ENCODE assay signal across 24 cellular contexts in the genomic region with DNA sequence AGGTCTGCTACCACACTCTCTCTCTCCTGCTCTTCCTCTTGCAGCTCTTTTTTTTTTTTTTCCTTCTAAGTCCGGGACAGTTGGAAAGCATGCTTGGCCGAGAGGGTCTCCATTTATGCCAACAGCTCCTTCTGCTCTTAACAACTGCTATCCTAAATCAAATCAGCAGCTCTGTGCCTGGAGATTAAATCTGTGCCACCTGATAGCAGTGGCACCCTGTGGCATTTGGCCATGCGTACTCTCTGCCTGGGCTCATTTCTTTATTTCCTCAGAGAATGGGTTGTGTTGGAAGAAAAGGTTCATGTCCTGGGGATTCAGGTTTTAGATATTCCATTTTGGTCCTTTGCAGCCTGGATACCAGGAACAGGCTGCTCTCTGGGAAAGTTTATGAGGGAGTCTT.
"Had no signal": no experiment of that assay in that cellular context is flagged by ENCODE, and none has a peak within 500 bp of the region (broad histone marks: within the 10 kb centered on the region; RNA-seq: fewer than 3 reads in every experiment).

No MANE protein-coding gene starts in this region.

- H3K27ac ChIP-seq: ascending aorta, brain microvascular endothelial cell, esophagus muscularis mucosa, left lung, lower lobe of right lung, skin epidermis, thoracic aorta, VCaP had no signal

- DNase-seq: activated CD4-positive, alpha-beta T cell treated with anti-CD3 and anti-CD28 coated beads for 48 hours; activated CD4-positive, alpha-beta T cell treated with anti-CD3 and anti-CD28 coated beads, Interleukin-2, amount 50 U/mL, for 48 hours; activated CD8-positive, alpha-beta memory T cell treated with anti-CD3 and anti-CD28 coated beads for 24 hours; activated effector memory CD4-positive, alpha-beta T cell treated with Interleukin-2 at 50 U/mL for 16 hours; activated naive CD4-positive, alpha-beta T cell treated with Interleukin-2 at 50 U/mL for 16 hours; activated naive CD8-positive, alpha-beta T cell treated with anti-CD3 and anti-CD28 coated beads, Interleukin-2, amount 10 ng/mL, durations not matched to agents 7 days and 5 days; brain microvascular endothelial cell; dermis blood vessel endothelial cell; effector CD4-positive, alpha-beta T cell; foreskin melanocyte; left lung; lower lobe of right lung; mucosa of descending colon; stimulated activated CD4-positive, alpha-beta T cell treated with anti-CD3 and anti-CD28 coated beads, Interleukin-12 subunit alpha, Interleukin-12 subunit beta, amount 100 ng/mL, for 4 hours; stimulated activated CD4-positive, alpha-beta T cell treated with anti-CD3 and anti-CD28 coated beads, Interleukin-4, amount 100 ng/mL, for 1 hour; trophoblast cell had no signal

- H3K9me3 ChIP-seq: ascending aorta, esophagus muscularis mucosa, left lung, lower lobe of right lung, mucosa of descending colon, thoracic aorta had no signal

- H3K4me1 ChIP-seq: ascending aorta, esophagus muscularis mucosa, left lung, lower lobe of right lung had no signal

- H3K36me3 ChIP-seq: ascending aorta, brain microvascular endothelial cell, esophagus muscularis mucosa, left lung, lower lobe of right lung, thoracic aorta had no signal

- H3K4me3 ChIP-seq: ascending aorta, esophagus muscularis mucosa, left lung, lower lobe of right lung, mucosa of descending colon, skin epidermis, thoracic aorta had no signal

- ATAC-seq: activated CD4-positive, CD25-positive, alpha-beta regulatory T cell treated with anti-CD3 and anti-CD28 coated beads, Interleukin-2, amount 50 U/mL, for 24 hours; left lung; lower lobe of right lung; mucosa of descending colon; natural killer cell treated with Interleukin-12 subunit alpha and Interleukin-12 subunit beta and Interleukin-15 and Interleukin-18, amount 100 ng/mL, for 72 hours; sciatic nerve had no signal

- H3K27me3 ChIP-seq: ascending aorta, brain microvascular endothelial cell, esophagus muscularis mucosa, left lung had no signal
